2 cellular contexts compared by ENCODE assay signal in the genomic region with DNA sequence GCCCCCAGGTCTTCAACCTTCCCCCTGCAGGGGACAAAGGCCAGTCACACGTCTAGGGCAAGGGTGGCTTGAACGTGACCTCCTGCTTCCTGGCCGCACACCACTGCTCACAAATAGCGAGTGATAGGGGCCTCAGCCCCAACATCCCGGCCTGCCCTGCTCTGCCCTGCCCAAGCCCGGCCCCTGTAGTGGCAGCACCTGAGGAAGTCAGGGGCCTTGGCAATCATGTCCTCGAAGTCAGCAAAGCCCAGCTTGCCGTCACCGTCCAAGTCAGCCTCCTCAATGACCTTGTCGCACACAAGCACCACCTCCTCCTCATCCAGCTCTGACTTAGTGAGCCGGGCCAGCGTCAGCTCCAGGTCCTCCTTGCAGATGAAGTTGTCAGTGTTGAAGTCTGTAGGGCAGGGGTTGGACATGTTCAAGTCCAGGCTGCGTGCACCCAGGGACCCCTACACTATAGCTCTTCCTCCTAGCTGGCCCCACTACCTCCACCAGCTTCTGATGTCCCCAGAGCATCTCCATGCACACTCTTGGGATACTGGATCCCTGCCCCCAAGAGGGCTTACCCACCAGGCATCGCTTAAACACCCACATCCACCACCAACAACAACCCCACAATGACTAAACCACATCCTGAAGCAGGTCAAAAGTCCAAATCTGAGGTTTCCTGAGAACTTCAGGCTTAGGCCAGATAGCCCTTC.
A peak's percentile ranks its signal among the peaks of the same experiment; 100 is the strongest.
TF ChIP-seq lines count a peak whose summit lies in the region.

No MANE protein-coding gene starts in this region.

TF ChIP-seq in GM12891, 5 proteins besides CTCF, POLR2A, EP300 and RAD21:
- TF ChIP-seq POLR2AphosphoS5 (IDR thresholded peaks at IDR 0.05; ENCODE audit: low read depth, low read length) (no peak), POU2F2 (IDR thresholded peaks at IDR 0.05; ENCODE audit: low read depth, low read length) (no peak), TAF1 (IDR thresholded peaks at IDR 0.05; ENCODE audit: low read depth, low read length) (no peak), PAX5 (IDR thresholded peaks at IDR 0.05; ENCODE audit: insufficient read depth, low read length, severe bottlenecking) (no peak), SPI1 (IDR thresholded peaks at IDR 0.05; ENCODE audit: low read depth, low read length) (no peak)

TF ChIP-seq in HepG2, 621 proteins besides CTCF, POLR2A, EP300 and RAD21 (continues in another document):
- TF ChIP-seq ZNF773 (CRISPR knock-in tag; IDR thresholded peaks at IDR 0.05; ENCODE audit: borderline replicate concordance) (no peak), MAZ (IDR thresholded peaks at IDR 0.05; ENCODE audit: borderline replicate concordance, low read depth, low read length) (no peak), MAZ (CRISPR knock-in tag; IDR thresholded peaks at IDR 0.05; ENCODE audit: low read depth) (no peak), ZNF629 (CRISPR knock-in tag; conservative IDR thresholded peaks at IDR 0.05) (no peak), GTF3A (CRISPR knock-in tag; conservative IDR thresholded peaks at IDR 0.05) (no peak), SRF (IDR thresholded peaks at IDR 0.05; ENCODE audit: low read depth, low read length) (no peak), SP1 (IDR thresholded peaks at IDR 0.05) (no peak), SP1 (CRISPR knock-in tag; IDR thresholded peaks at IDR 0.05) (no peak), NFYC (CRISPR knock-in tag; IDR thresholded peaks at IDR 0.05) (no peak), ZNF660 (CRISPR knock-in tag; IDR thresholded peaks at IDR 0.05; ENCODE audit: borderline replicate concordance, low read depth) (no peak), MLLT10 (CRISPR knock-in tag; IDR thresholded peaks at IDR 0.05) (no peak), NR0B2 (CRISPR knock-in tag; IDR thresholded peaks at IDR 0.05) (no peak), SIN3B (IDR thresholded peaks at IDR 0.05; ENCODE audit: low read length) (no peak), ZNF605 (CRISPR knock-in tag; IDR thresholded peaks at IDR 0.05) (0 out of 2 replicates have a peak, but pooled peaks have one; percentile 41), ISX (CRISPR knock-in tag; conservative IDR thresholded peaks at IDR 0.05) (no peak), ZNF124 (CRISPR knock-in tag; IDR thresholded peaks at IDR 0.05) (no peak), BHLHE40 (IDR thresholded peaks at IDR 0.05; ENCODE audit: low read length) (0 out of 2 replicates have a peak, but pooled peaks have one; percentile 5), ELF3 (CRISPR knock-in tag; IDR thresholded peaks at IDR 0.05) (no peak), GABPB1 (CRISPR knock-in tag; IDR thresholded peaks at IDR 0.05) (no peak), DNMT3B (CRISPR knock-in tag; conservative IDR thresholded peaks at IDR 0.05) (no peak), ZNF550 (CRISPR knock-in tag; IDR thresholded peaks at IDR 0.05; ENCODE audit: borderline replicate concordance) (no peak), GATAD1 (CRISPR knock-in tag; IDR thresholded peaks at IDR 0.05) (no peak), ZNF841 (CRISPR knock-in tag; IDR thresholded peaks at IDR 0.05; ENCODE audit: borderline replicate concordance) (no peak), RARA (CRISPR knock-in tag; IDR thresholded peaks at IDR 0.05) (0 out of 2 replicates have a peak, but pooled peaks have one; percentile 10), TBX3 (IDR thresholded peaks at IDR 0.05; ENCODE audit: borderline replicate concordance) (no peak), ZNF687 (CRISPR knock-in tag; IDR thresholded peaks at IDR 0.05) (peak; percentile 46), SP4 (CRISPR knock-in tag; IDR thresholded peaks at IDR 0.05) (no peak), HNRNPUL1 (IDR thresholded peaks at IDR 0.05; ENCODE audit: low read depth, low read length) (no peak), ZNF570 (CRISPR knock-in tag; IDR thresholded peaks at IDR 0.05; ENCODE audit: borderline replicate concordance) (no peak), KMT2B (CRISPR knock-in tag; IDR thresholded peaks at IDR 0.05) (no peak), TEAD3 (CRISPR knock-in tag; optimal IDR thresholded peaks at IDR 0.05; ENCODE audit: borderline replicate concordance) (no peak), TFDP2 (CRISPR knock-in tag; IDR thresholded peaks at IDR 0.05) (no peak), FUBP1 (CRISPR knock-in tag; IDR thresholded peaks at IDR 0.05; ENCODE audit: borderline replicate concordance) (no peak), CBX2 (IDR thresholded peaks at IDR 0.05; ENCODE audit: low read depth, low read length) (no peak), CBX2 (CRISPR knock-in tag; IDR thresholded peaks at IDR 0.05; ENCODE audit: low read depth) (no peak), HIVEP1 (CRISPR knock-in tag; IDR thresholded peaks at IDR 0.05) (no peak), ZNF543 (CRISPR knock-in tag; IDR thresholded peaks at IDR 0.05) (no peak), ZSCAN9 (CRISPR knock-in tag; IDR thresholded peaks at IDR 0.05; ENCODE audit: borderline replicate concordance) (no peak), ZNF496 (CRISPR knock-in tag; IDR thresholded peaks at IDR 0.05; ENCODE audit: insufficient replicate concordance) (no peak), PATZ1 (CRISPR knock-in tag; IDR thresholded peaks at IDR 0.05) (0 out of 2 replicates have a peak, but pooled peaks have one; percentile 28), MXI1 (IDR thresholded peaks at IDR 0.05; ENCODE audit: borderline replicate concordance, low read depth, low read length) (no peak)
- TF ChIP-seq, protein P1, sequence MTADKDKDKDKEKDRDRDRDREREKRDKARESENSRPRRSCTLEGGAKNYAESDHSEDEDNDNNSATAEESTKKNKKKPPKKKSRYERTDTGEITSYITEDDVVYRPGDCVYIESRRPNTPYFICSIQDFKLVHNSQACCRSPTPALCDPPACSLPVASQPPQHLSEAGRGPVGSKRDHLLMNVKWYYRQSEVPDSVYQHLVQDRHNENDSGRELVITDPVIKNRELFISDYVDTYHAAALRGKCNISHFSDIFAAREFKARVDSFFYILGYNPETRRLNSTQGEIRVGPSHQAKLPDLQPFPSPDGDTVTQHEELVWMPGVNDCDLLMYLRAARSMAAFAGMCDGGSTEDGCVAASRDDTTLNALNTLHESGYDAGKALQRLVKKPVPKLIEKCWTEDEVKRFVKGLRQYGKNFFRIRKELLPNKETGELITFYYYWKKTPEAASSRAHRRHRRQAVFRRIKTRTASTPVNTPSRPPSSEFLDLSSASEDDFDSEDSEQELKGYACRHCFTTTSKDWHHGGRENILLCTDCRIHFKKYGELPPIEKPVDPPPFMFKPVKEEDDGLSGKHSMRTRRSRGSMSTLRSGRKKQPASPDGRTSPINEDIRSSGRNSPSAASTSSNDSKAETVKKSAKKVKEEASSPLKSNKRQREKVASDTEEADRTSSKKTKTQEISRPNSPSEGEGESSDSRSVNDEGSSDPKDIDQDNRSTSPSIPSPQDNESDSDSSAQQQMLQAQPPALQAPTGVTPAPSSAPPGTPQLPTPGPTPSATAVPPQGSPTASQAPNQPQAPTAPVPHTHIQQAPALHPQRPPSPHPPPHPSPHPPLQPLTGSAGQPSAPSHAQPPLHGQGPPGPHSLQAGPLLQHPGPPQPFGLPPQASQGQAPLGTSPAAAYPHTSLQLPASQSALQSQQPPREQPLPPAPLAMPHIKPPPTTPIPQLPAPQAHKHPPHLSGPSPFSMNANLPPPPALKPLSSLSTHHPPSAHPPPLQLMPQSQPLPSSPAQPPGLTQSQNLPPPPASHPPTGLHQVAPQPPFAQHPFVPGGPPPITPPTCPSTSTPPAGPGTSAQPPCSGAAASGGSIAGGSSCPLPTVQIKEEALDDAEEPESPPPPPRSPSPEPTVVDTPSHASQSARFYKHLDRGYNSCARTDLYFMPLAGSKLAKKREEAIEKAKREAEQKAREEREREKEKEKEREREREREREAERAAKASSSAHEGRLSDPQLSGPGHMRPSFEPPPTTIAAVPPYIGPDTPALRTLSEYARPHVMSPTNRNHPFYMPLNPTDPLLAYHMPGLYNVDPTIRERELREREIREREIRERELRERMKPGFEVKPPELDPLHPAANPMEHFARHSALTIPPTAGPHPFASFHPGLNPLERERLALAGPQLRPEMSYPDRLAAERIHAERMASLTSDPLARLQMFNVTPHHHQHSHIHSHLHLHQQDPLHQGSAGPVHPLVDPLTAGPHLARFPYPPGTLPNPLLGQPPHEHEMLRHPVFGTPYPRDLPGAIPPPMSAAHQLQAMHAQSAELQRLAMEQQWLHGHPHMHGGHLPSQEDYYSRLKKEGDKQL (CRISPR knock-in tag; IDR thresholded peaks at IDR 0.05; ENCODE audit: low read depth): no peak
- TF ChIP-seq, protein P2, sequence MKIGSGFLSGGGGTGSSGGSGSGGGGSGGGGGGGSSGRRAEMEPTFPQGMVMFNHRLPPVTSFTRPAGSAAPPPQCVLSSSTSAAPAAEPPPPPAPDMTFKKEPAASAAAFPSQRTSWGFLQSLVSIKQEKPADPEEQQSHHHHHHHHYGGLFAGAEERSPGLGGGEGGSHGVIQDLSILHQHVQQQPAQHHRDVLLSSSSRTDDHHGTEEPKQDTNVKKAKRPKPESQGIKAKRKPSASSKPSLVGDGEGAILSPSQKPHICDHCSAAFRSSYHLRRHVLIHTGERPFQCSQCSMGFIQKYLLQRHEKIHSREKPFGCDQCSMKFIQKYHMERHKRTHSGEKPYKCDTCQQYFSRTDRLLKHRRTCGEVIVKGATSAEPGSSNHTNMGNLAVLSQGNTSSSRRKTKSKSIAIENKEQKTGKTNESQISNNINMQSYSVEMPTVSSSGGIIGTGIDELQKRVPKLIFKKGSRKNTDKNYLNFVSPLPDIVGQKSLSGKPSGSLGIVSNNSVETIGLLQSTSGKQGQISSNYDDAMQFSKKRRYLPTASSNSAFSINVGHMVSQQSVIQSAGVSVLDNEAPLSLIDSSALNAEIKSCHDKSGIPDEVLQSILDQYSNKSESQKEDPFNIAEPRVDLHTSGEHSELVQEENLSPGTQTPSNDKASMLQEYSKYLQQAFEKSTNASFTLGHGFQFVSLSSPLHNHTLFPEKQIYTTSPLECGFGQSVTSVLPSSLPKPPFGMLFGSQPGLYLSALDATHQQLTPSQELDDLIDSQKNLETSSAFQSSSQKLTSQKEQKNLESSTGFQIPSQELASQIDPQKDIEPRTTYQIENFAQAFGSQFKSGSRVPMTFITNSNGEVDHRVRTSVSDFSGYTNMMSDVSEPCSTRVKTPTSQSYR (CRISPR knock-in tag; IDR thresholded peaks at IDR 0.05; ENCODE audit: borderline replicate concordance): no peak
